Comparison of ENCODE assay signal across 32 cellular contexts in the genomic region with DNA sequence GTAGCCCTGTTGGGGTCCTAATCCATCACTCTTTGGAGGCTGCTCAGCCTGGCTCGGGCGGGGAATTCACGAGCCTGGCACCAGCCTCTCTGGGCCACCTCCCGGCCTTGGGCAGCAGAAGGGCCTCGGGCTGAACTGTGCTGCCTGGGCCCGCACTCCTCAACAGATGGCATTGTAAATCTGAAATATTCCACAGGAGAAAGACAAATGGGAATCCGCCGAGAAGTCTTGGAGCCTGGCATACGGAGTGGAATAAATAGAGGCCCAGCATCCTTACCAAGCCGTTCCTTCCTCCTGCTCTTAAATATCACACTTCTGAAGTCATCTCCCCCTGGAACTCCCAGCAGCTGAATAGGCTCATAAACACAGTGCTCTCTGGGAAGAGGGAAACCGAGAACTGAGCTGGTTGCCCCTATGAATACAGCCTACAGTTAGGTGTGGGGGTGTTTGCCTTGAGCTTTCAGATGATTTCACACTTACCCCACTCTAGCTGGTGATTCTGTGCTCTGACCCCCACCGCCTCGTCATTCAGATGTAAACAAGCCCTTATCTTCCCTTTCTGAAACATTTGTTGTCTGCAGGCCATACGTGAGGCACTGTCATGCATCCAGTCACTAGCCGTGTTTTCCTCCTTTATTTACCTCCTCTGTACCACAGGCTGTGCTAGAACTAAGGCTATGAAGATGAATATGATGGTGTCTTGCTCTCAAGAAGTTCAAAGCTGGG.
DNase-seq lines count a peak whose midpoint lies in the region; ATAC-seq and TF ChIP-seq lines count a peak whose summit lies in the region.
"Had no signal": no experiment of that assay in that cellular context is flagged by ENCODE, and none has a peak within 500 bp of the region (broad histone marks: within the 10 kb centered on the region; RNA-seq: fewer than 3 reads in every experiment).

No MANE protein-coding gene starts in this region.

- peak overlapping the region; percentile 1; the same call in 1 of the 2 replicates for H3K27ac Mint-ChIP-seq in GM23338
- H3K27ac Mint-ChIP-seq in WTC11: peak overlapping the region; percentile 33
- no peak overlapping the region for H3K27ac Mint-ChIP-seq in CD4-positive, alpha-beta T cell
- H3K27ac Mint-ChIP-seq: activated B cell treated with CpG ODN at 0.5 μM for 24 hours; activated T-cell treated with anti-CD3 and anti-CD28 coated beads, Interleukin-2, amount 50 U/mL, for 72 hours; stimulated activated naive CD8-positive, alpha-beta T cell treated with anti-CD3 and anti-CD28 coated beads, Interleukin-15, Interleukin-2, amounts not matched to agents 100 ng/mL and 50 ng/mL, for 24 hours had no signal

- peaks cover 18% of the 10 kb centered on the region for H3K4me1 ChIP-seq in GM23338 (ENCODE audit: insufficient read depth)
- H3K4me1 ChIP-seq: esophagus muscularis mucosa, foreskin keratinocyte, testis had no signal

- H3K36me3 Mint-ChIP-seq in GM23338 (ENCODE audit: low read depth): no peaks in the 10 kb centered on the region
- H3K36me3 Mint-ChIP-seq in WTC11: no peaks in the 10 kb centered on the region
- no peaks in the 10 kb centered on the region for H3K36me3 Mint-ChIP-seq in CD4-positive, alpha-beta T cell (ENCODE audit: low read depth)
- H3K36me3 Mint-ChIP-seq: CD4-positive, alpha-beta memory T cell had no signal

- H3K4me3 ChIP-seq in AG10803 (ENCODE audit: low read length) (no peak overlapping the region), GM23338 (no peak overlapping the region)
- H3K4me3 ChIP-seq: esophagus muscularis mucosa, GM12878, PC-9, testis had no signal

- no peak overlapping the region for H3K4me3 Mint-ChIP-seq in GM23338
- H3K4me3 Mint-ChIP-seq in WTC11: no peak overlapping the region
- no peak overlapping the region for H3K4me3 Mint-ChIP-seq in CD4-positive, alpha-beta T cell
- H3K4me3 Mint-ChIP-seq: activated B cell treated with CpG ODN at 0.5 μM for 24 hours; activated T-cell treated with anti-CD3 and anti-CD28 coated beads, Interleukin-2, amount 50 U/mL, for 72 hours; CD4-positive, alpha-beta memory T cell; stimulated activated naive CD8-positive, alpha-beta T cell treated with anti-CD3 and anti-CD28 coated beads, Interleukin-15, Interleukin-2, amounts not matched to agents 100 ng/mL and 50 ng/mL, for 24 hours had no signal

- CTCF ChIA-PET in WTC11 (lab: Charles Lee): no interaction called here
- CTCF ChIA-PET in CD4-positive, alpha-beta T cell (lab: Charles Lee): no interaction called here

- no peaks in the 10 kb centered on the region for H3F3A ChIP-seq in GM23338 (replicated peaks; ENCODE audit: low read depth)

- no peak overlapping the region for H3K27ac ChIP-seq in GM23338 (ENCODE audit: low read depth)
- H3K27ac ChIP-seq in CD4-positive, alpha-beta T cell (ENCODE audit: low read depth, low read length): no peak overlapping the region
- H3K27ac ChIP-seq: esophagus muscularis mucosa, foreskin keratinocyte, PC-9, testis had no signal

- H3K36me3 ChIP-seq in GM23338 (ENCODE audit: insufficient read depth): no peaks in the 10 kb centered on the region
- H3K36me3 ChIP-seq: esophagus muscularis mucosa had no signal

- H3K27me3 ChIP-seq in GM23338 (ENCODE audit: insufficient read depth): no peaks in the 10 kb centered on the region
- no peaks in the 10 kb centered on the region for H3K27me3 ChIP-seq in CD4-positive, alpha-beta T cell (ENCODE audit: control insufficient read depth, insufficient read depth, low read length)
- H3K27me3 ChIP-seq: esophagus muscularis mucosa, foreskin keratinocyte, testis had no signal

- H3K9me3 ChIP-seq in CD4-positive, alpha-beta T cell (ENCODE audit: control insufficient read depth, low read length): no peaks in the 10 kb centered on the region
- H3K9me3 ChIP-seq: esophagus muscularis mucosa, SK-N-SH, testis had no signal

- H3K9me2 ChIP-seq in GM23338 (ENCODE audit: insufficient read depth): no peaks in the 10 kb centered on the region
- H3K9me2 ChIP-seq: SK-N-SH had no signal

- no peaks in the 10 kb centered on the region for H4K20me1 ChIP-seq in GM23338 (replicated peaks; ENCODE audit: insufficient read depth)

- 0 out of 2 replicates have a peak, but pooled peaks have one; percentile 8 for TF ChIP-seq CTCF in AG10803 (conservative IDR thresholded peaks at IDR 0.05; ENCODE audit: low read length)
- no peak for TF ChIP-seq CTCF in GM23338 (conservative IDR thresholded peaks at IDR 0.05; ENCODE audit: low read depth in 2 of 2)
- TF ChIP-seq CTCF in WTC11 (IDR thresholded peaks at IDR 0.05): no peak
- no peak for TF ChIP-seq CTCF in CD4-positive, alpha-beta T cell (IDR thresholded peaks at IDR 0.05)

- peaks cover 7% of the 10 kb centered on the region for H3K27me3 Mint-ChIP-seq in GM23338 (ENCODE audit: insufficient read depth, low read depth, poor library complexity)
- H3K27me3 Mint-ChIP-seq in WTC11 (ENCODE audit: low read depth): no peaks in the 10 kb centered on the region; the same call in 1 of the 2 replicates
- H3K27me3 Mint-ChIP-seq in CD4-positive, alpha-beta T cell: no peaks in the 10 kb centered on the region

- peak overlapping the region; percentile 91 for H2AFZ ChIP-seq in GM23338
- H2AFZ ChIP-seq: PC-9 had no signal

- peaks cover 23% of the 10 kb centered on the region for H3K4me1 Mint-ChIP-seq in GM23338
- H3K4me1 Mint-ChIP-seq in WTC11: peaks cover 36% of the 10 kb centered on the region
- no peaks in the 10 kb centered on the region for H3K4me1 Mint-ChIP-seq in CD4-positive, alpha-beta T cell (ENCODE audit: low read depth)
- H3K4me1 Mint-ChIP-seq: activated B cell treated with CpG ODN at 0.5 μM for 24 hours; CD4-positive, alpha-beta memory T cell had no signal

- H3K4me2 ChIP-seq in GM23338: peak overlapping the region; percentile 56
- H3K4me2 ChIP-seq: PC-9, SK-N-SH had no signal

- H3K79me2 ChIP-seq in GM23338 (replicated peaks; ENCODE audit: insufficient read depth): no peaks in the 10 kb centered on the region

- DNase-seq in AG10803 (ENCODE audit: low read depth) (peak; percentile 15), GM23338 (ENCODE audit: low spot score) (peak; percentile 28), WTC11 (ENCODE audit: low spot score) (peak; percentile 15), iPS-NIHi7 (ENCODE audit: extremely low spot score) (peak; percentile 68), islet precursor cell (no peak)
- no peak for DNase-seq in CD4-positive, alpha-beta T cell
- no peak for DNase-seq in activated CD4-positive, alpha-beta T cell treated with anti-CD3 and anti-CD28 coated beads, Interleukin-2, amount 50 U/mL, for 48 hours
- DNase-seq: activated B cell treated with CpG ODN at 0.5 μM for 24 hours; activated CD4-positive, alpha-beta T cell treated with anti-CD3 and anti-CD28 coated beads, Interleukin-2, amount 50 U/mL, for 1 hour; activated naive CD4-positive, alpha-beta T cell treated with Interleukin-2 at 50 U/mL for 16 hours; activated T-cell treated with anti-CD3 and anti-CD28 coated beads, Interleukin-2, amount 50 U/mL, for 72 hours; AML-193; CD4-positive, alpha-beta memory T cell; central memory CD4-positive, alpha-beta T cell; dermis blood vessel endothelial cell; EL; foreskin keratinocyte; IMR-90; mesenchymal stem cell; NCI-H146; NCI-H510A treated with DMSO at 0.1 percent for 48 hours; PC-9; right cardiac atrium; SK-N-SH; stimulated activated CD4-positive, alpha-beta T cell treated with anti-CD3 and anti-CD28 coated beads, Interleukin-1b, Interleukin-23, amount 100 ng/mL, for 48 hours; testis had no signal

- H3K9me3 Mint-ChIP-seq in GM23338: no peaks in the 10 kb centered on the region
- peaks cover 4% of the 10 kb centered on the region; the same call in 1 of the 2 replicates for H3K9me3 Mint-ChIP-seq in WTC11
- no peaks in the 10 kb centered on the region for H3K9me3 Mint-ChIP-seq in CD4-positive, alpha-beta T cell
- H3K9me3 Mint-ChIP-seq: activated B cell treated with CpG ODN at 0.5 μM for 24 hours; stimulated activated naive CD8-positive, alpha-beta T cell treated with anti-CD3 and anti-CD28 coated beads, Interleukin-15, Interleukin-2, amounts not matched to agents 100 ng/mL and 50 ng/mL, for 24 hours had no signal

- ATAC-seq in GM23338 (peak; percentile 95), WTC11 (peak; percentile 83), GM21786 (IDR thresholded peaks at IDR 0.05; ENCODE audit: unreplicated experiment) (no peak)
- ATAC-seq in CD4-positive, alpha-beta T cell (ENCODE audit: poor library complexity): no peak
- ATAC-seq: activated T-cell treated with anti-CD3 and anti-CD28 coated beads, Interleukin-2, amount 50 U/mL, for 72 hours; foreskin keratinocyte; GM12878; HCT116; left lobe of liver; right cardiac atrium had no signal

- POLR2A ChIA-PET in WTC11 (lab: Charles Lee): no interaction called here
- POLR2A ChIA-PET in CD4-positive, alpha-beta T cell (lab: Charles Lee): no interaction called here

- intact Hi-C loops in CD4-positive, alpha-beta T cell (cut with DNase I, micrococcal nuclease): no loop called here

TF ChIP-seq in WTC11, 78 proteins besides CTCF, POLR2A, EP300 and RAD21 (continues in another document):
- TF ChIP-seq, protein P1, sequence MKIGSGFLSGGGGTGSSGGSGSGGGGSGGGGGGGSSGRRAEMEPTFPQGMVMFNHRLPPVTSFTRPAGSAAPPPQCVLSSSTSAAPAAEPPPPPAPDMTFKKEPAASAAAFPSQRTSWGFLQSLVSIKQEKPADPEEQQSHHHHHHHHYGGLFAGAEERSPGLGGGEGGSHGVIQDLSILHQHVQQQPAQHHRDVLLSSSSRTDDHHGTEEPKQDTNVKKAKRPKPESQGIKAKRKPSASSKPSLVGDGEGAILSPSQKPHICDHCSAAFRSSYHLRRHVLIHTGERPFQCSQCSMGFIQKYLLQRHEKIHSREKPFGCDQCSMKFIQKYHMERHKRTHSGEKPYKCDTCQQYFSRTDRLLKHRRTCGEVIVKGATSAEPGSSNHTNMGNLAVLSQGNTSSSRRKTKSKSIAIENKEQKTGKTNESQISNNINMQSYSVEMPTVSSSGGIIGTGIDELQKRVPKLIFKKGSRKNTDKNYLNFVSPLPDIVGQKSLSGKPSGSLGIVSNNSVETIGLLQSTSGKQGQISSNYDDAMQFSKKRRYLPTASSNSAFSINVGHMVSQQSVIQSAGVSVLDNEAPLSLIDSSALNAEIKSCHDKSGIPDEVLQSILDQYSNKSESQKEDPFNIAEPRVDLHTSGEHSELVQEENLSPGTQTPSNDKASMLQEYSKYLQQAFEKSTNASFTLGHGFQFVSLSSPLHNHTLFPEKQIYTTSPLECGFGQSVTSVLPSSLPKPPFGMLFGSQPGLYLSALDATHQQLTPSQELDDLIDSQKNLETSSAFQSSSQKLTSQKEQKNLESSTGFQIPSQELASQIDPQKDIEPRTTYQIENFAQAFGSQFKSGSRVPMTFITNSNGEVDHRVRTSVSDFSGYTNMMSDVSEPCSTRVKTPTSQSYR (CRISPR knock-in tag; IDR thresholded peaks at IDR 0.05): no peak
- TF ChIP-seq TCF7 (CRISPR knock-in tag; IDR thresholded peaks at IDR 0.05; ENCODE audit: low read depth): no peak
- TF ChIP-seq MXD4 (CRISPR knock-in tag; IDR thresholded peaks at IDR 0.05; ENCODE audit: borderline replicate concordance): no peak
- TF ChIP-seq CBFB (CRISPR knock-in tag; IDR thresholded peaks at IDR 0.05; ENCODE audit: low read depth): no peak
- no peak for TF ChIP-seq KAT7 (CRISPR knock-in tag; IDR thresholded peaks at IDR 0.05; ENCODE audit: borderline replicate concordance)

Comparison
In these comparisons a context has a peak if more than half of its experiments do, and no peak if none do; other contexts are left out.
1. DNase-seq: peak in AG10803 (single experiment), GM23338 (single experiment), WTC11 (single experiment) and iPS-NIHi7 (single experiment); none in islet precursor cell (single experiment), CD4-positive, alpha-beta T cell (0 of 10) and activated CD4-positive, alpha-beta T cell treated with anti-CD3 and anti-CD28 coated beads, Interleukin-2, amount 50 U/mL, for 48 hours (0 of 2).
2. ATAC-seq: peak in GM23338 (single experiment) and WTC11 (single experiment); none in CD4-positive, alpha-beta T cell (single experiment) and GM21786 (single experiment).